24 cellular contexts compared by ENCODE assay signal in genomic region chr6:100217225-100217624, GRCh38.
"Had no signal": no experiment of that assay in that cellular context is flagged by ENCODE, and none has a peak within 500 bp of the region (broad histone marks: within the 10 kb centered on the region; RNA-seq: fewer than 3 reads in every experiment).

No MANE protein-coding gene starts in this region.

- H3K4me3 Mint-ChIP-seq: activated B cell treated with CpG ODN at 0.5 μM for 24 hours; activated naive CD4-positive, alpha-beta T cell treated with anti-CD3 and anti-CD28 coated beads for 36 hours; activated naive CD8-positive, alpha-beta T cell treated with anti-CD3 and anti-CD28 coated beads, Interleukin-2, amount 10 ng/mL, durations not matched to agents 7 days and 5 days; dendritic cell treated with granulocyte-macrophage colony-stimulating factor and Interleukin-4, amounts not matched to agents 40 ng/mL and 50 ng/mL, for 4 days; memory B cell; natural killer cell treated with Interleukin-12 subunit alpha and Interleukin-12 subunit beta and Interleukin-15 and Interleukin-18, amount 100 ng/mL, for 72 hours; T-helper 17 cell; type B pancreatic cell had no signal

- H3K27ac Mint-ChIP-seq: activated B cell treated with CpG ODN at 0.5 μM for 24 hours; activated naive CD4-positive, alpha-beta T cell treated with anti-CD3 and anti-CD28 coated beads for 36 hours; activated naive CD8-positive, alpha-beta T cell treated with anti-CD3 and anti-CD28 coated beads, Interleukin-2, amount 10 ng/mL, durations not matched to agents 7 days and 5 days; dendritic cell treated with granulocyte-macrophage colony-stimulating factor and Interleukin-4, amounts not matched to agents 40 ng/mL and 50 ng/mL, for 4 days; memory B cell; natural killer cell treated with Interleukin-12 subunit alpha and Interleukin-12 subunit beta and Interleukin-15 and Interleukin-18, amount 100 ng/mL, for 72 hours; T-helper 17 cell; type B pancreatic cell had no signal

- H3K27ac ChIP-seq: neutrophil, ovary, prostate gland, spleen, thoracic aorta had no signal

- H3K36me3 Mint-ChIP-seq: activated naive CD8-positive, alpha-beta T cell treated with anti-CD3 and anti-CD28 coated beads, Interleukin-2, amount 10 ng/mL, durations not matched to agents 7 days and 5 days; memory B cell; type B pancreatic cell had no signal

- H3K4me3 ChIP-seq: ovary, prostate gland, spleen, thoracic aorta had no signal

- ATAC-seq: left cardiac atrium; natural killer cell treated with Interleukin-12 subunit alpha and Interleukin-12 subunit beta and Interleukin-15 and Interleukin-18, amount 100 ng/mL, for 72 hours; T-helper 17 cell had no signal

- H3K9me3 Mint-ChIP-seq: activated B cell treated with CpG ODN at 0.5 μM for 24 hours; activated naive CD8-positive, alpha-beta T cell treated with anti-CD3 and anti-CD28 coated beads, Interleukin-2, amount 10 ng/mL, durations not matched to agents 7 days and 5 days; memory B cell; type B pancreatic cell had no signal

- H3K27me3 Mint-ChIP-seq: activated naive CD8-positive, alpha-beta T cell treated with anti-CD3 and anti-CD28 coated beads, Interleukin-2, amount 10 ng/mL, durations not matched to agents 7 days and 5 days; T-helper 17 cell had no signal

- H3K4me1 Mint-ChIP-seq: activated B cell treated with CpG ODN at 0.5 μM for 24 hours; activated naive CD8-positive, alpha-beta T cell treated with anti-CD3 and anti-CD28 coated beads, Interleukin-2, amount 10 ng/mL, durations not matched to agents 7 days and 5 days; memory B cell; T-helper 17 cell had no signal

- DNase-seq: activated B cell treated with CpG ODN at 0.5 μM for 24 hours; activated CD4-positive, alpha-beta T cell treated with anti-CD3 and anti-CD28 coated beads for 4 hours; activated CD4-positive, alpha-beta T cell treated with anti-CD3 and anti-CD28 coated beads, Interleukin-2, amount 50 U/mL, for 48 hours; activated effector memory CD4-positive, alpha-beta T cell treated with Interleukin-2 at 50 U/mL for 16 hours; activated naive CD4-positive, alpha-beta T cell treated with anti-CD3 and anti-CD28 coated beads for 36 hours; activated naive CD8-positive, alpha-beta T cell treated with anti-CD3 and anti-CD28 coated beads, Interleukin-2, amount 10 ng/mL, durations not matched to agents 7 days and 5 days; activated T-cell treated with anti-CD3 and anti-CD28 coated beads, Interleukin-2, amount 50 U/mL, for 48 hours; amygdala; cerebellar nuclear complex; effector CD8-positive, alpha-beta T cell; hippocampal formation; left cardiac atrium; ovary; spleen; stimulated activated CD4-positive, alpha-beta T cell treated with anti-CD3 and anti-CD28 coated beads, Interleukin-4, amount 100 ng/mL, for 1 hour; stimulated activated naive CD4-positive, alpha-beta T cell; T-helper 17 cell had no signal
